In genomic region chr2:158499383-158499782, GRCh38 we compare ENCODE assay signal across 25 cellular contexts. TPM values are rescaled to one million over a fixed set of nuclear protein-coding genes. Genes with fewer than 3 reads are reported as not detected.
"Had no signal": no experiment of that assay in that cellular context is flagged by ENCODE, and none has a peak within 500 bp of the region (broad histone marks: within the 10 kb centered on the region; RNA-seq: fewer than 3 reads in every experiment).

No MANE protein-coding gene starts in this region.

- H3K27me3 Mint-ChIP-seq: effector memory CD8-positive, alpha-beta T cell; stimulated activated naive CD8-positive, alpha-beta T cell treated with anti-CD3 and anti-CD28 coated beads, Interleukin-15, amount 100 ng/mL, for 72 hours had no signal

- H3K27me3 ChIP-seq: left lung, pancreas, right lobe of liver, suprapubic skin, transverse colon, vagina had no signal

- H3K36me3 ChIP-seq: left lung, pancreas, right lobe of liver, suprapubic skin, transverse colon, vagina had no signal

- H3K4me3 ChIP-seq: left lung, pancreas, right lobe of liver, suprapubic skin, transverse colon, vagina had no signal

- DNase-seq: cortex of kidney; effector memory CD8-positive, alpha-beta T cell; erythroblast; head of caudate nucleus; kidney; left cardiac atrium; left lung; mesenchymal stem cell; midbrain; naive thymus-derived CD8-positive, alpha-beta T cell; nephron progenitor cell; nucleus accumbens; pancreas; retina; right lobe of liver; small intestine; stimulated activated CD4-positive, alpha-beta T cell treated with anti-CD3 and anti-CD28 coated beads, Interleukin-15, amount 100 ng/mL, for 24 hours; stimulated activated CD4-positive, alpha-beta T cell treated with anti-CD3 and anti-CD28 coated beads, Interleukin-2, amount 100 ng/mL, for 48 hours; stimulated activated CD8-positive, alpha-beta memory T cell treated with anti-CD3 and anti-CD28 coated beads, Interleukin-4, amount 100 ng/mL, for 48 hours; stimulated activated naive CD4-positive, alpha-beta T cell; stimulated activated naive CD8-positive, alpha-beta T cell treated with anti-CD3 and anti-CD28 coated beads, Interleukin-15, amount 100 ng/mL, for 72 hours; transverse colon had no signal

- ATAC-seq: effector memory CD8-positive, alpha-beta T cell; left cardiac atrium; left lung; naive thymus-derived CD8-positive, alpha-beta T cell; pancreas; right lobe of liver; stimulated activated naive CD8-positive, alpha-beta T cell treated with anti-CD3 and anti-CD28 coated beads, Interleukin-15, amount 100 ng/mL, for 72 hours had no signal

- H3K9me3 ChIP-seq: left lung, pancreas, right lobe of liver, suprapubic skin, transverse colon, vagina had no signal

- H3K27ac Mint-ChIP-seq: effector memory CD8-positive, alpha-beta T cell; naive thymus-derived CD8-positive, alpha-beta T cell had no signal

- H3K27ac ChIP-seq: left lung, pancreas, right lobe of liver, suprapubic skin, transverse colon, vagina had no signal

- H3K9me3 Mint-ChIP-seq: effector memory CD8-positive, alpha-beta T cell; naive thymus-derived CD8-positive, alpha-beta T cell; nephron progenitor cell; stimulated activated naive CD8-positive, alpha-beta T cell treated with anti-CD3 and anti-CD28 coated beads, Interleukin-15, amount 100 ng/mL, for 72 hours had no signal

- H3K4me3 Mint-ChIP-seq: effector memory CD8-positive, alpha-beta T cell; naive thymus-derived CD8-positive, alpha-beta T cell; nephron progenitor cell; stimulated activated naive CD8-positive, alpha-beta T cell treated with anti-CD3 and anti-CD28 coated beads, Interleukin-15, amount 100 ng/mL, for 72 hours had no signal

RNA-seq across cellular contexts. Expression of gene CCDC148, which starts 42.8 kb away (rescaled TPM):
- total RNA-seq: naive thymus-derived CD8-positive, alpha-beta T cell; pulmonary artery endothelial cell; vagina had no signal
- polyA plus RNA-seq: naive thymus-derived CD8-positive, alpha-beta T cell had no signal
